Comparison of ENCODE assay signal across 1 cellular context in genomic region chr17:75013077-75013391, GRCh38.
TF ChIP-seq lines count a peak whose summit lies in the region.

No MANE protein-coding gene starts in this region.

TF ChIP-seq in endothelial cell of umbilical vein, 7 proteins besides CTCF, POLR2A, EP300 and RAD21:
- TF ChIP-seq EZH2 (IDR thresholded peaks at IDR 0.05; ENCODE audit: borderline replicate concordance, low read depth, low read length, severe bottlenecking): no peak
- TF ChIP-seq FOS (IDR thresholded peaks at IDR 0.05; ENCODE audit: borderline replicate concordance, insufficient read depth, low read length): no peak
- TF ChIP-seq MYC (IDR thresholded peaks at IDR 0.05; ENCODE audit: low read depth, low read length): no peak
- TF ChIP-seq POLR2AphosphoS5 (IDR thresholded peaks at IDR 0.05; ENCODE audit: insufficient read depth, low read depth, low read length): no peak
- TF ChIP-seq MAX (IDR thresholded peaks at IDR 0.05; ENCODE audit: insufficient read depth, insufficient read length): no peak
- TF ChIP-seq GATA2 (IDR thresholded peaks at IDR 0.05; ENCODE audit: insufficient read depth, insufficient read length, low read depth, low read length): no peak
- no peak for TF ChIP-seq JUN (IDR thresholded peaks at IDR 0.05; ENCODE audit: borderline replicate concordance, insufficient read depth, insufficient read length, low read depth)
